ENCODE assay signal across 8 cellular contexts in genomic region chr14:32224731-32225377, GRCh38.
DNase-seq lines count a peak whose midpoint lies in the region; ATAC-seq lines count a peak whose summit lies in the region.

No MANE protein-coding gene starts in this region.

- DNase-seq in AG08396 (ENCODE audit: low spot score): peak; percentile 37
- peak; percentile 35 for DNase-seq in NCI-H510A treated with DMSO at 0.1 percent for 48 hours (lab: John Stamatoyannopoulos, UW)
- peak; percentile 42 for DNase-seq in cerebellar cortex (ENCODE audit: low spot score)
- no peak for DNase-seq in memory B cell (ENCODE audit: low spot score in 2 of 2)
- no peak for DNase-seq in KG1 (lab: John Stamatoyannopoulos, UW)

- peaks cover 5% of the 10 kb centered on the region for H3K27me3 Mint-ChIP-seq in memory B cell

- H3K36me3 Mint-ChIP-seq in memory B cell: peaks cover 4% of the 10 kb centered on the region

- H3K27ac Mint-ChIP-seq in memory B cell: no peak overlapping the region

- H3K4me1 Mint-ChIP-seq in memory B cell: peaks cover 2% of the 10 kb centered on the region

- H3K4me3 Mint-ChIP-seq in memory B cell: no peak overlapping the region

- ATAC-seq in GM19468 (IDR thresholded peaks at IDR 0.05; ENCODE audit: extremely low read depth, unreplicated experiment) (peak; percentile 52), memory B cell (ENCODE audit: low read depth) (peak; percentile 87), GM21515 (IDR thresholded peaks at IDR 0.05; ENCODE audit: unreplicated experiment) (no peak), GM19463 (IDR thresholded peaks at IDR 0.05; ENCODE audit: unreplicated experiment) (no peak)

- H3K9me3 Mint-ChIP-seq in memory B cell: no peaks in the 10 kb centered on the region

Comparison
In these comparisons a context has a peak if more than half of its experiments do, and no peak if none do; other contexts are left out.
1. DNase-seq: peak in AG08396 (single experiment), NCI-H510A treated with DMSO at 0.1 percent for 48 hours (single experiment) and cerebellar cortex (single experiment); none in memory B cell (0 of 2) and KG1 (single experiment).
2. ATAC-seq: peak in GM19468 (single experiment) and memory B cell (single experiment); none in GM21515 (single experiment) and GM19463 (single experiment).